Comparison of ENCODE assay signal across 7 cellular contexts in the genomic region with DNA sequence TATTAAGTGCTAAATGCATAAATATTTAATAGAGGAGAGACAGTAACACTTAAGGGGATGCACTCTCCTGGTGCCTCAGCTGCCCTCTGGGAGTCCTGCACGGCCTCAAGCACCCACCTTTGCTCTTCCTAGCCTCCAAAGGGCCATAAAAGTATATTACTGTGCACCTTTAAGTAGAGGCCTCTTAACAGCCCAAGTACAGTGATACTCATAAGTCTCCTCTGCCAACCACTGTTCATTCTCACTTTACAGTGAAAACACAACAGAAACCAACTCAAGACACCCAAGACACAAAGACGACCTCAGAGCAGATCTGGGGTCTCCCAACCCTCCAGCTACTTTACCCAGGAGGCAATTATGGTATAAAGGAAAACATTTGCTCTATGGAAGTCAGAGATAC. TPM values are rescaled to one million over a fixed set of nuclear protein-coding genes. Genes with fewer than 3 reads are reported as not detected.
DNase-seq lines count a peak whose midpoint lies in the region; ATAC-seq and TF ChIP-seq lines count a peak whose summit lies in the region.
"Not testable (repeated sequence)": the region's sequence is repeated elsewhere in the genome, so short reads cannot be mapped to it uniquely, and the experiment has no call there.

No MANE protein-coding gene starts in this region.

- peak overlapping the region; percentile 40 for H3K4me2 ChIP-seq in hepatocyte

- WGBS in hepatocyte (ENCODE audit: low lambda C conversion rate, missing lambda C conversion rate), result 50% methylated on average over 2 of the region's 2 CpGs

- not testable (repeated sequence) for H3K27me3 ChIP-seq in hepatocyte

- H3K27ac ChIP-seq in hepatocyte, result peak overlapping the region; percentile 81

- H4K20me1 ChIP-seq in hepatocyte (ENCODE audit: insufficient read depth, poor library complexity, severe bottlenecking), result not testable (repeated sequence)

- ATAC-seq in GM18861 (IDR thresholded peaks at IDR 0.05; ENCODE audit: unreplicated experiment) (peak; percentile 54), GM19438 (IDR thresholded peaks at IDR 0.05; ENCODE audit: low read depth, unreplicated experiment) (peak; percentile 80), GM21717 (IDR thresholded peaks at IDR 0.05; ENCODE audit: unreplicated experiment) (peak; percentile 74), HG02884 (IDR thresholded peaks at IDR 0.05; ENCODE audit: unreplicated experiment) (peak; percentile 78), HG03139 (IDR thresholded peaks at IDR 0.05; ENCODE audit: unreplicated experiment) (peak; percentile 48), HG03558 (IDR thresholded peaks at IDR 0.05; ENCODE audit: extremely low read depth, unreplicated experiment) (peak; percentile 79)

- not testable (repeated sequence) for H3K36me3 ChIP-seq in hepatocyte (replicated peaks; ENCODE audit: insufficient read depth, low read depth)

- H2AFZ ChIP-seq in hepatocyte, result not testable (repeated sequence)

- not testable (repeated sequence) for H3K4me1 ChIP-seq in hepatocyte (ENCODE audit: insufficient read depth)

- H3K4me3 ChIP-seq in hepatocyte, result not testable (repeated sequence)

- not testable (repeated sequence) for TF ChIP-seq CTCF in hepatocyte (IDR thresholded peaks at IDR 0.05; ENCODE audit: poor library complexity)

- not testable (repeated sequence) for H3K79me2 ChIP-seq in hepatocyte

- DNase-seq in hepatocyte (ENCODE audit: low spot score), result not testable (repeated sequence)

- H3K9me3 ChIP-seq in hepatocyte (ENCODE audit: low read depth), result not testable (repeated sequence)

- H3K9me2 ChIP-seq in hepatocyte (replicated peaks; ENCODE audit: insufficient read depth), result not testable (repeated sequence)

RNA-seq across cellular contexts. Expression of gene CD58, which starts 26.6 kb away (rescaled TPM):
- total RNA-seq in hepatocyte, result 14.4 and 16.0 TPM in 2 replicates
- 23.3 and 26.9 TPM in 2 replicates for polyA plus RNA-seq in hepatocyte
